Comparison of ENCODE assay signal across 22 cellular contexts in genomic region chr14:72060917-72061316, GRCh38.
"Had no signal": no experiment of that assay in that cellular context is flagged by ENCODE, and none has a peak within 500 bp of the region (broad histone marks: within the 10 kb centered on the region; RNA-seq: fewer than 3 reads in every experiment).

No MANE protein-coding gene starts in this region.

- H3K36me3 ChIP-seq: sigmoid colon, vagina had no signal

- H3K4me1 ChIP-seq: vagina had no signal

- H3K27me3 ChIP-seq: sigmoid colon, vagina had no signal

- ATAC-seq: activated CD4-positive, alpha-beta T cell treated with anti-CD3 and anti-CD28 coated beads for 36 hours; activated CD8-positive, alpha-beta memory T cell treated with anti-CD3 and anti-CD28 coated beads, Interleukin-2, amount 10 ng/mL, durations not matched to agents 7 days and 5 days; activated CD8-positive, alpha-beta T cell treated with anti-CD3 and anti-CD28 coated beads, Interleukin-2, amount 10 ng/mL, durations not matched to agents 7 days and 5 days; activated naive CD4-positive, alpha-beta T cell treated with anti-CD3 and anti-CD28 coated beads, Interleukin-2, amount 50 U/mL, for 72 hours; esophagus mucosa; left lobe of liver; stimulated activated effector memory CD8-positive, alpha-beta T cell treated with anti-CD3 and anti-CD28 coated beads, Interleukin-12 subunit alpha, Interleukin-12 subunit beta, amount 100 ng/mL, for 72 hours had no signal

- H3K27ac ChIP-seq: vagina had no signal

- FAIRE-seq: endothelial cell of umbilical vein, small intestine had no signal

- H3K4me3 ChIP-seq: lung, sigmoid colon, vagina had no signal

- H3K9me3 ChIP-seq: sigmoid colon, vagina had no signal

- DNase-seq: activated CD4-positive, alpha-beta T cell treated with anti-CD3 and anti-CD28 coated beads for 36 hours; activated CD4-positive, CD25-positive, alpha-beta regulatory T cell; activated CD8-positive, alpha-beta memory T cell treated with anti-CD3 and anti-CD28 coated beads, Interleukin-2, amount 10 ng/mL, durations not matched to agents 7 days and 5 days; activated CD8-positive, alpha-beta T cell treated with anti-CD3 and anti-CD28 coated beads, Interleukin-2, amount 10 ng/mL, durations not matched to agents 7 days and 5 days; activated naive CD4-positive, alpha-beta T cell; activated T-cell treated with anti-CD3 and anti-CD28 coated beads, Interleukin-2, amount 50 U/mL, for 48 hours; caudate nucleus; cortex of kidney; foreskin fibroblast; head of caudate nucleus; kidney glomerular epithelial cell; posterior cingulate gyrus; sigmoid colon; small intestine; stimulated activated CD4-positive, alpha-beta T cell treated with anti-CD3 and anti-CD28 coated beads, Interleukin-4, amount 100 ng/mL, for 24 hours had no signal
